ENCODE assay signal across 11 cellular contexts in the genomic region with DNA sequence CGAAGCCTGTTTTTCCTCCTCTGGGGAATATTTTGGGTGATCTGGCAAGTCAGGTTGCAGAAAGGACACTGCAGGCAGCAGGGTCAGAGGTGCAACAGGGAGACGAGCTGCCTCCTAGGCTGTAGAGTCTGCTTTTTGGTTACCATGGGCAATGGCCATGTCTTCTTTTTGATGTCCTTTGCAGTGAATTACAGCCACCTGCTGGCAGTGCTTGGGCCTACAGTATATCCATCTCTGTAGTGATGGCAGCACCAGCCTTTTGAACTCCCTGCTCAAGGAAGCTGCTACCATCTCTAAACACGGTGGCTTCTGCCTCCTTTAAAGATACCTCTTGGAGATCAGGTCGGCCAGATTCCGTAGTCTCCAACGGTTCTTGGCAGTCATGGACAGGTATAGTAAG.
DNase-seq lines count a peak whose midpoint lies in the region; ATAC-seq, FAIRE-seq and TF ChIP-seq lines count a peak whose summit lies in the region.
"Had no signal": no experiment of that assay in that cellular context is flagged by ENCODE, and none has a peak within 500 bp of the region (broad histone marks: within the 10 kb centered on the region; RNA-seq: fewer than 3 reads in every experiment).

No MANE protein-coding gene starts in this region.

- H3K9me3 Mint-ChIP-seq in stimulated activated naive CD8-positive, alpha-beta T cell treated with anti-CD3 and anti-CD28 coated beads, Interleukin-15, amount 100 ng/mL, for 72 hours, result peaks cover under 1 to 2% of the 10 kb centered on the region in 2 donors
- H3K9me3 Mint-ChIP-seq in activated naive CD4-positive, alpha-beta T cell treated with anti-CD3 and anti-CD28 coated beads, Interleukin-2, amount 50 U/mL, for 72 hours, result peaks cover under 1 to 2% of the 10 kb centered on the region in 2 donors

- H3K27ac Mint-ChIP-seq in stimulated activated naive CD8-positive, alpha-beta T cell treated with anti-CD3 and anti-CD28 coated beads, Interleukin-15, amount 100 ng/mL, for 72 hours, result no peak overlapping the region
- H3K27ac Mint-ChIP-seq in activated naive CD4-positive, alpha-beta T cell treated with anti-CD3 and anti-CD28 coated beads, Interleukin-2, amount 50 U/mL, for 72 hours, result no peak overlapping the region

- no peak for FAIRE-seq in D721Med (lab: Jason Lieb, UNC)

- H3K27me3 Mint-ChIP-seq in stimulated activated naive CD8-positive, alpha-beta T cell treated with anti-CD3 and anti-CD28 coated beads, Interleukin-15, amount 100 ng/mL, for 72 hours, result peaks cover 46% of the 10 kb centered on the region

- ATAC-seq in HG02973 (IDR thresholded peaks at IDR 0.05; ENCODE audit: unreplicated experiment), result no peak
- no peak for ATAC-seq in HG02763 (IDR thresholded peaks at IDR 0.05; ENCODE audit: unreplicated experiment)
- ATAC-seq in stimulated activated naive CD8-positive, alpha-beta T cell treated with anti-CD3 and anti-CD28 coated beads, Interleukin-15, amount 100 ng/mL, for 72 hours, result no peak
- no peak for ATAC-seq in activated naive CD4-positive, alpha-beta T cell treated with anti-CD3 and anti-CD28 coated beads, Interleukin-2, amount 50 U/mL, for 72 hours
- ATAC-seq: mucosa of descending colon had no signal

- no peaks in the 10 kb centered on the region for H3K36me3 Mint-ChIP-seq in activated naive CD4-positive, alpha-beta T cell treated with anti-CD3 and anti-CD28 coated beads, Interleukin-2, amount 50 U/mL, for 72 hours

- H3K27ac ChIP-seq in HEK293 (ENCODE audit: extremely low read depth, low read depth, low read length), result no peak overlapping the region

- peak; percentile 4 for TF ChIP-seq CTCF in D721Med (IDR thresholded peaks at IDR 0.05; ENCODE audit: insufficient read depth, missing control alignments)
- TF ChIP-seq CTCF in HEK293 (tag by site-specific recombination; IDR thresholded peaks at IDR 0.05), result peak; percentile 60

- no peak overlapping the region for H3K4me3 ChIP-seq in HEK293 (ENCODE audit: low read depth, low read length)
- H3K4me3 ChIP-seq: mucosa of descending colon had no signal

- no peak for DNase-seq in D721Med (ENCODE audit: insufficient read length, low spot score)
- DNase-seq in SHP77 (lab: John Stamatoyannopoulos, UW), result peak; percentile 26 to 32
- peak; percentile 22 for DNase-seq in iPS DF 4.7 (ENCODE audit: extremely low read depth, low spot score)
- no peak for DNase-seq in stimulated activated naive CD8-positive, alpha-beta T cell treated with anti-CD3 and anti-CD28 coated beads, Interleukin-15, amount 100 ng/mL, for 72 hours
- DNase-seq in activated naive CD4-positive, alpha-beta T cell treated with anti-CD3 and anti-CD28 coated beads, Interleukin-2, amount 50 U/mL, for 72 hours (ENCODE audit: low spot score in 2 of 2), result no peak
- DNase-seq: effector CD8-positive, alpha-beta T cell; mucosa of descending colon; NCI-H226 had no signal

- H3K4me1 Mint-ChIP-seq in stimulated activated naive CD8-positive, alpha-beta T cell treated with anti-CD3 and anti-CD28 coated beads, Interleukin-15, amount 100 ng/mL, for 72 hours, result no peaks in the 10 kb centered on the region

- no peak overlapping the region for H3K4me3 Mint-ChIP-seq in stimulated activated naive CD8-positive, alpha-beta T cell treated with anti-CD3 and anti-CD28 coated beads, Interleukin-15, amount 100 ng/mL, for 72 hours

- no peaks in the 10 kb centered on the region for H3K4me1 ChIP-seq in HEK293 (ENCODE audit: control insufficient read depth, insufficient read depth, low read length)

- H3K36me3 ChIP-seq in HEK293 (ENCODE audit: control insufficient read depth in 2 of 2, insufficient read depth in 1 of 2, low read length in 2 of 2), result no peaks in the 10 kb centered on the region

- H3K9me3 ChIP-seq in HEK293 (ENCODE audit: control insufficient read depth, insufficient read depth, low read depth, low read length), result no peaks in the 10 kb centered on the region
- H3K9me3 ChIP-seq: mucosa of descending colon had no signal

- CTCF ChIA-PET in HEK293 (lab: Yijun Ruan, JAX), result interaction anchor here (0.6 to 4.3 kb wide), 21 partner anchors 9 to 224 kb away, joined by 3 to 30 read pairs (median 4); no protein-coding TSS in a partner anchor

- POLR2A ChIA-PET in HEK293 (lab: Yijun Ruan, JAX), result no interaction called here

TF ChIP-seq in HEK293, 187 proteins besides CTCF, POLR2A, EP300 and RAD21:
- TF ChIP-seq ZNF701 (tag by site-specific recombination; IDR thresholded peaks at IDR 0.05) (no peak), ZNF654 (tag by site-specific recombination; IDR thresholded peaks at IDR 0.05; ENCODE audit: low read depth) (peak; percentile 60)
- TF ChIP-seq, protein P1, sequence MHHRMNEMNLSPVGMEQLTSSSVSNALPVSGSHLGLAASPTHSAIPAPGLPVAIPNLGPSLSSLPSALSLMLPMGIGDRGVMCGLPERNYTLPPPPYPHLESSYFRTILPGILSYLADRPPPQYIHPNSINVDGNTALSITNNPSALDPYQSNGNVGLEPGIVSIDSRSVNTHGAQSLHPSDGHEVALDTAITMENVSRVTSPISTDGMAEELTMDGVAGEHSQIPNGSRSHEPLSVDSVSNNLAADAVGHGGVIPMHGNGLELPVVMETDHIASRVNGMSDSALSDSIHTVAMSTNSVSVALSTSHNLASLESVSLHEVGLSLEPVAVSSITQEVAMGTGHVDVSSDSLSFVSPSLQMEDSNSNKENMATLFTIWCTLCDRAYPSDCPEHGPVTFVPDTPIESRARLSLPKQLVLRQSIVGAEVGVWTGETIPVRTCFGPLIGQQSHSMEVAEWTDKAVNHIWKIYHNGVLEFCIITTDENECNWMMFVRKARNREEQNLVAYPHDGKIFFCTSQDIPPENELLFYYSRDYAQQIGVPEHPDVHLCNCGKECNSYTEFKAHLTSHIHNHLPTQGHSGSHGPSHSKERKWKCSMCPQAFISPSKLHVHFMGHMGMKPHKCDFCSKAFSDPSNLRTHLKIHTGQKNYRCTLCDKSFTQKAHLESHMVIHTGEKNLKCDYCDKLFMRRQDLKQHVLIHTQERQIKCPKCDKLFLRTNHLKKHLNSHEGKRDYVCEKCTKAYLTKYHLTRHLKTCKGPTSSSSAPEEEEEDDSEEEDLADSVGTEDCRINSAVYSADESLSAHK (tag by site-specific recombination; IDR thresholded peaks at IDR 0.05), result no peak
- TF ChIP-seq, protein P2, sequence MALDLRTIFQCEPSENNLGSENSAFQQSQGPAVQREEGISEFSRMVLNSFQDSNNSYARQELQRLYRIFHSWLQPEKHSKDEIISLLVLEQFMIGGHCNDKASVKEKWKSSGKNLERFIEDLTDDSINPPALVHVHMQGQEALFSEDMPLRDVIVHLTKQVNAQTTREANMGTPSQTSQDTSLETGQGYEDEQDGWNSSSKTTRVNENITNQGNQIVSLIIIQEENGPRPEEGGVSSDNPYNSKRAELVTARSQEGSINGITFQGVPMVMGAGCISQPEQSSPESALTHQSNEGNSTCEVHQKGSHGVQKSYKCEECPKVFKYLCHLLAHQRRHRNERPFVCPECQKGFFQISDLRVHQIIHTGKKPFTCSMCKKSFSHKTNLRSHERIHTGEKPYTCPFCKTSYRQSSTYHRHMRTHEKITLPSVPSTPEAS (tag by site-specific recombination; IDR thresholded peaks at IDR 0.05), result no peak
- TF ChIP-seq, protein P3, sequence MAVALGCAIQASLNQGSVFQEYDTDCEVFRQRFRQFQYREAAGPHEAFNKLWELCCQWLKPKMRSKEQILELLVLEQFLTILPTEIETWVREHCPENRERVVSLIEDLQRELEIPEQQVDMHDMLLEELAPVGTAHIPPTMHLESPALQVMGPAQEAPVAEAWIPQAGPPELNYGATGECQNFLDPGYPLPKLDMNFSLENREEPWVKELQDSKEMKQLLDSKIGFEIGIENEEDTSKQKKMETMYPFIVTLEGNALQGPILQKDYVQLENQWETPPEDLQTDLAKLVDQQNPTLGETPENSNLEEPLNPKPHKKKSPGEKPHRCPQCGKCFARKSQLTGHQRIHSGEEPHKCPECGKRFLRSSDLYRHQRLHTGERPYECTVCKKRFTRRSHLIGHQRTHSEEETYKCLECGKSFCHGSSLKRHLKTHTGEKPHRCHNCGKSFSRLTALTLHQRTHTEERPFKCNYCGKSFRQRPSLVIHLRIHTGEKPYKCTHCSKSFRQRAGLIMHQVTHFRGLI (tag by site-specific recombination; IDR thresholded peaks at IDR 0.05), result no peak

Comparison
In these comparisons a context has a peak if more than half of its experiments do, and no peak if none do; other contexts are left out.
1. DNase-seq: peak in SHP77 (2 of 2) and iPS DF 4.7 (single experiment); none in D721Med (single experiment), stimulated activated naive CD8-positive, alpha-beta T cell treated with anti-CD3 and anti-CD28 coated beads, Interleukin-15, amount 100 ng/mL, for 72 hours (0 of 2) and activated naive CD4-positive, alpha-beta T cell treated with anti-CD3 and anti-CD28 coated beads, Interleukin-2, amount 50 U/mL, for 72 hours (0 of 2).